ENCODE assay signal across 19 cellular contexts in genomic region chr18:45745817-45746461, GRCh38. TPM values are rescaled to one million over a fixed set of nuclear protein-coding genes. Genes with fewer than 3 reads are reported as not detected.
DNase-seq lines count a peak whose midpoint lies in the region; ATAC-seq and TF ChIP-seq lines count a peak whose summit lies in the region.
"Had no signal": no experiment of that assay in that cellular context is flagged by ENCODE, and none has a peak within 500 bp of the region (broad histone marks: within the 10 kb centered on the region; RNA-seq: fewer than 3 reads in every experiment).

No MANE protein-coding gene starts in this region.

- H3K27ac Mint-ChIP-seq in T-helper 17 cell: no peak overlapping the region
- H3K27ac Mint-ChIP-seq: activated CD8-positive, alpha-beta T cell treated with anti-CD3 and anti-CD28 coated beads, Interleukin-2, amount 10 ng/mL, durations not matched to agents 7 days and 5 days; naive thymus-derived CD4-positive, alpha-beta T cell had no signal

- 73 to 77% methylated on average over 5 of the region's 5 CpGs for WGBS in transverse colon (ENCODE audit: low coverage in 1 of 2), 2 donors

- H3K36me3 ChIP-seq in transverse colon: no peaks in the 10 kb centered on the region
- H3K36me3 ChIP-seq in uterus: no peaks in the 10 kb centered on the region
- H3K36me3 ChIP-seq: adrenal gland, left lung, suprapubic skin had no signal

- H3K4me3 ChIP-seq in transverse colon (no peak overlapping the region), uterus (no peak overlapping the region)
- H3K4me3 ChIP-seq: adrenal gland, left lung, suprapubic skin had no signal

- peak; percentile 11 for DNase-seq in NCI-H2107 treated with DMSO at 0.1 percent for 48 hours (lab: John Stamatoyannopoulos, UW; ENCODE audit: unreplicated experiment)
- DNase-seq in NCI-H2107 (lab: John Stamatoyannopoulos, UW): no peak
- peak; percentile 14 for DNase-seq in hepatic stellate cell (ENCODE audit: low spot score)
- no peak for DNase-seq in transverse colon
- DNase-seq in uterus: no peak
- DNase-seq in NCI-H1930 (lab: John Stamatoyannopoulos, UW): no peak
- no peak for DNase-seq in T-helper 17 cell
- DNase-seq: 8988T; activated CD8-positive, alpha-beta T cell treated with anti-CD3 and anti-CD28 coated beads, Interleukin-2, amount 10 ng/mL, durations not matched to agents 7 days and 5 days; hippocampal formation; left lung; naive thymus-derived CD4-positive, alpha-beta T cell; NCI-H146; NCI-H526 treated with DMSO at 0.1 percent for 48 hours had no signal

- H3K27me3 ChIP-seq in transverse colon (no peaks in the 10 kb centered on the region), uterus (no peaks in the 10 kb centered on the region)
- H3K27me3 ChIP-seq: adrenal gland, suprapubic skin had no signal

- H3K4me1 Mint-ChIP-seq in T-helper 17 cell: no peaks in the 10 kb centered on the region
- H3K4me1 Mint-ChIP-seq: CD14-positive monocyte; naive thymus-derived CD4-positive, alpha-beta T cell had no signal

- H3K27ac ChIP-seq in VCaP (peak overlapping the region; percentile 99), transverse colon (peak overlapping the region in 3 of 4 donors; percentile 4 to 49 (median 18)), uterus (no peak overlapping the region)
- H3K27ac ChIP-seq: left lung, suprapubic skin had no signal

- TF ChIP-seq POLR2A in transverse colon (IDR thresholded peaks at IDR 0.05): no peak
- no peak for TF ChIP-seq POLR2A in uterus (IDR thresholded peaks at IDR 0.05)

- ATAC-seq in T-helper 17 cell: no peak
- ATAC-seq: activated CD8-positive, alpha-beta T cell treated with anti-CD3 and anti-CD28 coated beads, Interleukin-2, amount 10 ng/mL, durations not matched to agents 7 days and 5 days; left lung; naive thymus-derived CD4-positive, alpha-beta T cell; Panc1 had no signal

- in situ Hi-C loops in transverse colon (cut with MboI; ENCODE audit: low pct_ligation_motif_present in 1 of 4, low pct_unique_long_range_greater_than_20kb in 1 of 4, low sequenced_read_pairs in 3 of 4): no loop called here

- no peaks in the 10 kb centered on the region for H3K9me3 ChIP-seq in transverse colon
- H3K9me3 ChIP-seq in uterus: no peaks in the 10 kb centered on the region
- H3K9me3 ChIP-seq in T-helper 17 cell (ENCODE audit: control insufficient read depth, low read length, poor library complexity, severe bottlenecking): no peaks in the 10 kb centered on the region
- H3K9me3 ChIP-seq: adrenal gland, left lung, suprapubic skin had no signal

- H3K27me3 Mint-ChIP-seq in T-helper 17 cell: no peaks in the 10 kb centered on the region

- intact Hi-C loops in transverse colon (cut with DNase I; ENCODE audit: low total_unique reads): no loop called here
- intact Hi-C loops in uterus (cut with DNase I; ENCODE audit: low total_unique reads): no loop called here

- no peak overlapping the region for H3K4me3 Mint-ChIP-seq in T-helper 17 cell
- H3K4me3 Mint-ChIP-seq: activated CD8-positive, alpha-beta T cell treated with anti-CD3 and anti-CD28 coated beads, Interleukin-2, amount 10 ng/mL, durations not matched to agents 7 days and 5 days; CD14-positive monocyte; naive thymus-derived CD4-positive, alpha-beta T cell had no signal

- no peak for TF ChIP-seq EP300 in transverse colon (IDR thresholded peaks at IDR 0.05; ENCODE audit: low read depth)

- TF ChIP-seq CTCF in VCaP (conservative IDR thresholded peaks at IDR 0.05) (no peak; the same call in 1 of the 2 replicates), transverse colon (IDR thresholded peaks at IDR 0.05) (no peak), uterus (IDR thresholded peaks at IDR 0.05) (no peak)

- H3K4me1 ChIP-seq in transverse colon (no peaks in the 10 kb centered on the region), uterus (no peaks in the 10 kb centered on the region)
- H3K4me1 ChIP-seq: adrenal gland, left lung, suprapubic skin had no signal

- peaks cover 6% of the 10 kb centered on the region for H3K36me3 Mint-ChIP-seq in T-helper 17 cell (ENCODE audit: low read depth)
- H3K36me3 Mint-ChIP-seq: CD14-positive monocyte had no signal

RNA-seq across cellular contexts. Expression of gene SLC14A1, which starts 22.0 kb away (rescaled TPM):
- 1 to 10 TPM in 1 of 4 donors, under 1 TPM in 2, not detected in 1; 0.75 to 2.9 (median 0.95) TPM for total RNA-seq in transverse colon
- 10 to 100 TPM in 1 of 4 donors, under 1 TPM in 1, not detected in 2; 0.95 to 26.0 TPM for total RNA-seq in uterus
- 1 to 10 TPM; 8.0 to 9.8 TPM for total RNA-seq in T-helper 17 cell

Comparison
In these comparisons a context has a peak if more than half of its experiments do, and no peak if none do; other contexts are left out.
1. DNase-seq: peak in NCI-H2107 treated with DMSO at 0.1 percent for 48 hours (single experiment) and hepatic stellate cell (single experiment); none in NCI-H2107 (single experiment), transverse colon (single experiment), uterus (0 of 2), NCI-H1930 (0 of 2) and T-helper 17 cell (0 of 3).
2. H3K27ac ChIP-seq: peak in VCaP (single experiment) and transverse colon (3 of 4); none in uterus (0 of 2).